23 cellular contexts compared by ENCODE assay signal in the genomic region with DNA sequence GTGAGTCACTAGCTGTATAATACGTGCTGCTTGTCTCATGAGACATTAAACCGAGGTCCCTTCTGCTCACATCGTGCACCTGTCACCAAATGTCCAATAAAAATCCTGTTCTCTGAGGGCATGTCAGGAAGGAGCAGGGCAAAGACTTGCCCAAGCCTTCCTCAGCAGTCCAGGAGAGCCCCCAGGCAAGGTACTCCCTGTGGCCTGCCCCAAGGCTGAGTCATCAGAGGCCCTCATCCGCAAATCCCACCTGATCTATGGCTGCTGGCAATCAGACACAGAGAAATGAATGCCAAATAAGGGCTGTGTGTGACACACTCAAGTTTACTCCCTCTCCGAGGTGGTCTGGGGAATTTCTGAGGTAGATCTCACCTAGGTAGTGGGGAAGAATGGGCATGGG.
DNase-seq lines count a peak whose midpoint lies in the region; ATAC-seq and TF ChIP-seq lines count a peak whose summit lies in the region.
"Had no signal": no experiment of that assay in that cellular context is flagged by ENCODE, and none has a peak within 500 bp of the region (broad histone marks: within the 10 kb centered on the region; RNA-seq: fewer than 3 reads in every experiment).

No MANE protein-coding gene starts in this region.

- H3K27ac Mint-ChIP-seq in WTC11 (no peak overlapping the region), chondrocyte (ENCODE audit: unreplicated experiment) (no peak overlapping the region)
- H3K27ac Mint-ChIP-seq: activated T-cell treated with anti-CD3 and anti-CD28 coated beads, Interleukin-2, amount 50 U/mL, for 72 hours; dendritic cell treated with granulocyte-macrophage colony-stimulating factor and Interleukin-4, amounts not matched to agents 40 ng/mL and 50 ng/mL, for 4 days; immature natural killer cell had no signal

- H3K4me3 Mint-ChIP-seq in WTC11 (no peak overlapping the region), chondrocyte (ENCODE audit: unreplicated experiment) (no peak overlapping the region)
- H3K4me3 Mint-ChIP-seq: activated T-cell treated with anti-CD3 and anti-CD28 coated beads, Interleukin-2, amount 50 U/mL, for 72 hours; dendritic cell treated with granulocyte-macrophage colony-stimulating factor and Interleukin-4, amounts not matched to agents 40 ng/mL and 50 ng/mL, for 4 days; immature natural killer cell had no signal

- 0 out of 2 replicates have a peak, but pooled peaks cover 5% of the 10 kb centered on the region for H3K9me3 Mint-ChIP-seq in WTC11
- H3K9me3 Mint-ChIP-seq in chondrocyte (ENCODE audit: low read depth), result peaks cover 24% of the 10 kb centered on the region

- CTCF ChIA-PET in WTC11 (lab: Charles Lee), result no interaction called here

- H3K27me3 Mint-ChIP-seq in WTC11 (ENCODE audit: low read depth) (peaks cover 4% of the 10 kb centered on the region; the same call in 1 of the 2 replicates), chondrocyte (ENCODE audit: low read depth) (no peaks in the 10 kb centered on the region)
- H3K27me3 Mint-ChIP-seq: dendritic cell treated with granulocyte-macrophage colony-stimulating factor and Interleukin-4, amounts not matched to agents 40 ng/mL and 50 ng/mL, for 4 days had no signal

- POLR2A ChIA-PET in WTC11 (lab: Charles Lee), result no interaction called here

- peak overlapping the region; percentile 60 for H3K4me3 ChIP-seq in GM12865 (ENCODE audit: low read depth, low read length)
- H3K4me3 ChIP-seq: heart right ventricle, spleen, testis had no signal

- H3K4me1 Mint-ChIP-seq in WTC11 (peaks cover 9% of the 10 kb centered on the region), chondrocyte (ENCODE audit: low read depth) (no peaks in the 10 kb centered on the region)
- H3K4me1 Mint-ChIP-seq: immature natural killer cell had no signal

- TF ChIP-seq CTCF in GM12865 (IDR thresholded peaks at IDR 0.05; ENCODE audit: insufficient read depth, low read depth, low read length, missing control alignments) (no peak), WTC11 (IDR thresholded peaks at IDR 0.05) (no peak), chondrocyte (IDR thresholded peaks at IDR 0.05) (no peak)

- H3K36me3 Mint-ChIP-seq in WTC11, result no peaks in the 10 kb centered on the region
- H3K36me3 Mint-ChIP-seq in chondrocyte (ENCODE audit: low read depth), result no peaks in the 10 kb centered on the region

- ATAC-seq in HG03432 (IDR thresholded peaks at IDR 0.05; ENCODE audit: unreplicated experiment) (peak; percentile 26), WTC11 (peak; percentile 79), HG02840 (IDR thresholded peaks at IDR 0.05; ENCODE audit: low FRiP score, unreplicated experiment) (no peak)
- ATAC-seq: activated T-cell treated with anti-CD3 and anti-CD28 coated beads, Interleukin-2, amount 50 U/mL, for 72 hours; heart right ventricle had no signal

- peak; percentile 67 for DNase-seq in GM12865 (ENCODE audit: low read depth)
- DNase-seq in WTC11 (ENCODE audit: low spot score), result no peak
- DNase-seq in kidney tubule cell (ENCODE audit: low spot score), result peak; percentile 59
- no peak for DNase-seq in chondrocyte (ENCODE audit: low spot score)
- DNase-seq in NCI-H128 (lab: John Stamatoyannopoulos, UW; ENCODE audit: unreplicated experiment), result no peak
- DNase-seq: activated CD8-positive, alpha-beta memory T cell treated with anti-CD3 and anti-CD28 coated beads for 24 hours; activated naive CD4-positive, alpha-beta T cell treated with anti-CD3 and anti-CD28 coated beads, Interleukin-2, amount 50 U/mL, for 16 hours; activated T-cell treated with anti-CD3 and anti-CD28 coated beads, Interleukin-2, amount 50 U/mL, for 72 hours; anterior cingulate cortex; DMS53; heart right ventricle; immature natural killer cell; IMR-90; NCI-H146; SHP77; spleen; stimulated activated CD4-positive, alpha-beta T cell treated with anti-CD3 and anti-CD28 coated beads, Interleukin-4, amount 100 ng/mL, for 1 hour; stimulated activated naive CD4-positive, alpha-beta T cell; SW 1271; testis had no signal

TF ChIP-seq in WTC11, 78 proteins besides CTCF, POLR2A, EP300 and RAD21:
- TF ChIP-seq SOX15 (CRISPR knock-in tag; IDR thresholded peaks at IDR 0.05), result no peak
- no peak for TF ChIP-seq NR3C1 (CRISPR knock-in tag; conservative IDR thresholded peaks at IDR 0.05; ENCODE audit: low read depth)
- TF ChIP-seq NFATC4 (CRISPR knock-in tag; IDR thresholded peaks at IDR 0.05), result no peak
- no peak for TF ChIP-seq ZNF671 (CRISPR knock-in tag; IDR thresholded peaks at IDR 0.05)
- TF ChIP-seq ZNF121 (CRISPR knock-in tag; IDR thresholded peaks at IDR 0.05), result no peak
- TF ChIP-seq, protein P1, sequence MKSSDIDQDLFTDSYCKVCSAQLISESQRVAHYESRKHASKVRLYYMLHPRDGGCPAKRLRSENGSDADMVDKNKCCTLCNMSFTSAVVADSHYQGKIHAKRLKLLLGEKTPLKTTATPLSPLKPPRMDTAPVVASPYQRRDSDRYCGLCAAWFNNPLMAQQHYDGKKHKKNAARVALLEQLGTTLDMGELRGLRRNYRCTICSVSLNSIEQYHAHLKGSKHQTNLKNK (CRISPR knock-in tag; IDR thresholded peaks at IDR 0.05), result no peak
- TF ChIP-seq TEAD1 (CRISPR knock-in tag; IDR thresholded peaks at IDR 0.05), result no peak
- TF ChIP-seq ZNF317 (CRISPR knock-in tag; IDR thresholded peaks at IDR 0.05; ENCODE audit: borderline replicate concordance, low read depth), result no peak
- TF ChIP-seq, protein P2, sequence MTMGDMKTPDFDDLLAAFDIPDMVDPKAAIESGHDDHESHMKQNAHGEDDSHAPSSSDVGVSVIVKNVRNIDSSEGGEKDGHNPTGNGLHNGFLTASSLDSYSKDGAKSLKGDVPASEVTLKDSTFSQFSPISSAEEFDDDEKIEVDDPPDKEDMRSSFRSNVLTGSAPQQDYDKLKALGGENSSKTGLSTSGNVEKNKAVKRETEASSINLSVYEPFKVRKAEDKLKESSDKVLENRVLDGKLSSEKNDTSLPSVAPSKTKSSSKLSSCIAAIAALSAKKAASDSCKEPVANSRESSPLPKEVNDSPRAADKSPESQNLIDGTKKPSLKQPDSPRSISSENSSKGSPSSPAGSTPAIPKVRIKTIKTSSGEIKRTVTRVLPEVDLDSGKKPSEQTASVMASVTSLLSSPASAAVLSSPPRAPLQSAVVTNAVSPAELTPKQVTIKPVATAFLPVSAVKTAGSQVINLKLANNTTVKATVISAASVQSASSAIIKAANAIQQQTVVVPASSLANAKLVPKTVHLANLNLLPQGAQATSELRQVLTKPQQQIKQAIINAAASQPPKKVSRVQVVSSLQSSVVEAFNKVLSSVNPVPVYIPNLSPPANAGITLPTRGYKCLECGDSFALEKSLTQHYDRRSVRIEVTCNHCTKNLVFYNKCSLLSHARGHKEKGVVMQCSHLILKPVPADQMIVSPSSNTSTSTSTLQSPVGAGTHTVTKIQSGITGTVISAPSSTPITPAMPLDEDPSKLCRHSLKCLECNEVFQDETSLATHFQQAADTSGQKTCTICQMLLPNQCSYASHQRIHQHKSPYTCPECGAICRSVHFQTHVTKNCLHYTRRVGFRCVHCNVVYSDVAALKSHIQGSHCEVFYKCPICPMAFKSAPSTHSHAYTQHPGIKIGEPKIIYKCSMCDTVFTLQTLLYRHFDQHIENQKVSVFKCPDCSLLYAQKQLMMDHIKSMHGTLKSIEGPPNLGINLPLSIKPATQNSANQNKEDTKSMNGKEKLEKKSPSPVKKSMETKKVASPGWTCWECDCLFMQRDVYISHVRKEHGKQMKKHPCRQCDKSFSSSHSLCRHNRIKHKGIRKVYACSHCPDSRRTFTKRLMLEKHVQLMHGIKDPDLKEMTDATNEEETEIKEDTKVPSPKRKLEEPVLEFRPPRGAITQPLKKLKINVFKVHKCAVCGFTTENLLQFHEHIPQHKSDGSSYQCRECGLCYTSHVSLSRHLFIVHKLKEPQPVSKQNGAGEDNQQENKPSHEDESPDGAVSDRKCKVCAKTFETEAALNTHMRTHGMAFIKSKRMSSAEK (CRISPR knock-in tag; IDR thresholded peaks at IDR 0.05; ENCODE audit: borderline replicate concordance), result no peak
- no peak for TF ChIP-seq CREM (CRISPR knock-in tag; IDR thresholded peaks at IDR 0.05)
- no peak for TF ChIP-seq TEAD4 (CRISPR knock-in tag; IDR thresholded peaks at IDR 0.05)
- TF ChIP-seq SMAD3 (CRISPR knock-in tag; IDR thresholded peaks at IDR 0.05; ENCODE audit: borderline replicate concordance), result no peak
- TF ChIP-seq CREB1 (CRISPR knock-in tag; IDR thresholded peaks at IDR 0.05), result no peak
- TF ChIP-seq TCF7 (CRISPR knock-in tag; IDR thresholded peaks at IDR 0.05; ENCODE audit: low read depth), result no peak
- no peak for TF ChIP-seq ZNF416 (CRISPR knock-in tag; IDR thresholded peaks at IDR 0.05)

Comparison
In these comparisons a context has a peak if more than half of its experiments do, and no peak if none do; other contexts are left out.
1. DNase-seq: peak in GM12865 (single experiment) and kidney tubule cell (single experiment); none in WTC11 (single experiment), chondrocyte (single experiment) and NCI-H128 (single experiment).